In the genomic region with DNA sequence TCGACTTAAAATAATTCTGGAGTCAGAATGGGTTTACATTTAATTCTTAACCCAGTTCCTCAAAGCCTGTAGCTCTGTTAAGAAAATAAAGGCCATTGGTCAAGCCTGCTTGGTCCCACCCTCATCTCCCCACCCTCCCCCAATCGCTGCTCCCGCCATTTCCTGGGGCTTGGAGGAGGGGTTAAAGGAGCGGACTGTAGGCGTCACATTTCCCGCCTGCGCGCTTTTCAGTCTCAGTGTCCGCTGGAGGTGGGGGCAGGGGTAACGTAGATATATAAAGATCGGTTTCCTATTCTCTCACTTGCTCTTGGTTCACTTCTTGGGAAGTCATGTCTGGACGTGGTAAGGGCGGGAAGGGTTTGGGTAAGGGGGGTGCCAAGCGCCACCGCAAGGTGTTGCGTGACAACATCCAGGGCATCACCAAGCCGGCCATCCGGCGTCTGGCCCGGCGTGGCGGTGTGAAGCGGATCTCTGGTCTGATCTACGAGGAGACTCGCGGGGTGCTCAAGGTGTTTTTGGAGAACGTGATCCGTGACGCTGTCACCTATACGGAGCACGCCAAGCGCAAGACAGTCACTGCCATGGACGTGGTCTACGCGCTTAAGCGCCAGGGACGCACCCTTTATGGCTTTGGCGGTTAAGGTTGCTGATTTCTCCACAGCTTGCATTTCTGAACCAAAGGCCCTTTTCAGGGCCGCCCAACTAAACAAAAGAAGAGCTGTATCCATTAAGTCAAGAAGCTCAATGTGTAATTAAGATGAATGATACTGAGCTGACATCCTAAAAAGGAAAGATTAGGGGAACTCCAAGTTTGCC, we compare ENCODE assay signal across 8 cellular contexts. TPM values are rescaled to one million over a fixed set of nuclear protein-coding genes. Genes with fewer than 3 reads are reported as not detected.
DNase-seq lines count a peak whose midpoint lies in the region; ATAC-seq, FAIRE-seq and TF ChIP-seq lines count a peak whose summit lies in the region.

No MANE protein-coding gene starts in this region.

- intact Hi-C loops in A673 (cut with micrococcal nuclease; ENCODE audit: unreplicated experiment), result loop anchor here (10.0 kb wide), 2 partner anchors 183 to 1113 kb away; a partner anchor contains a TSS

- peak overlapping the region; percentile 68 for H3K4me3 ChIP-seq in A673 (ENCODE audit: low read depth, low read length, poor library complexity, severe bottlenecking)
- peak overlapping the region; percentile 42 to 57 for H3K4me3 ChIP-seq in small intestine (ENCODE audit: low read depth in 1 of 2, low read length in 2 of 2)

- POLR2A ChIA-PET in A673 (lab: Charles Lee; ENCODE audit: low non-redundant PET), result interaction anchor here (0.5 to 3.1 kb wide), 9 partner anchors 8 to 357 kb away, joined by 3 to 71 read pairs (median 3); a partner anchor contains a TSS

- H3K36me3 ChIP-seq in A673 (ENCODE audit: insufficient read depth, low read length, poor library complexity, severe bottlenecking) (no peaks in the 10 kb centered on the region), small intestine (ENCODE audit: control insufficient read depth in 2 of 2, insufficient read depth in 2 of 2, low read length in 2 of 2) (no peaks in the 10 kb centered on the region)

- DNase-seq in A673 (ENCODE audit: low spot score) (peak; percentile 97), NCI-H2196 treated with DMSO at 0.1 percent for 48 hours (lab: John Stamatoyannopoulos, UW; ENCODE audit: unreplicated experiment) (peak; percentile 93), T47D (ENCODE audit: low read depth in 1 of 2, low spot score in 1 of 2) (peak; percentile 96 to 99), iPS-NIHi7 (ENCODE audit: extremely low spot score) (peak; percentile 81), small intestine (peak; percentile 96)

- ATAC-seq in GM18907 (IDR thresholded peaks at IDR 0.05; ENCODE audit: unreplicated experiment), result peak; percentile 47
- ATAC-seq in HG03135 (IDR thresholded peaks at IDR 0.05; ENCODE audit: unreplicated experiment), result peak; percentile 52

- in situ Hi-C loops in T47D (cut with HindIII; ENCODE audit: low pct_unique_long_range_greater_than_20kb, low sequenced_read_pairs), result no loop called here

- no peak for TF ChIP-seq CTCF in A673 (conservative IDR thresholded peaks at IDR 0.05; ENCODE audit: low read depth, low read length)
- no peak for TF ChIP-seq CTCF in VCaP (conservative IDR thresholded peaks at IDR 0.05)

- WGBS in small intestine, 3 donors, result 0 to 1% (median 0%) methylated on average over 39 of the region's 39 CpGs

- no peaks in the 10 kb centered on the region for H3K9me3 ChIP-seq in A673 (ENCODE audit: low read depth, low read length, poor library complexity, severe bottlenecking)
- H3K9me3 ChIP-seq in small intestine (ENCODE audit: control insufficient read depth, low read depth), result no peaks in the 10 kb centered on the region

- H3K27ac ChIP-seq in A673 (ENCODE audit: low read depth, low read length, poor library complexity, severe bottlenecking) (peak overlapping the region; percentile 95), VCaP (peak overlapping the region; percentile 99), small intestine (ENCODE audit: low read depth in 1 of 2, low read length in 1 of 2) (peak overlapping the region; percentile 92 to 99)

- no peak for FAIRE-seq in small intestine (lab: Jason Lieb, UNC)

- CTCF ChIA-PET in A673 (lab: Charles Lee), result interaction anchor here (1.1 kb wide), 1 partner anchor 9 kb away, joined by 11 read pairs; no protein-coding TSS in a partner anchor

- H3K4me1 ChIP-seq in A673 (ENCODE audit: insufficient read depth, low read length, poor library complexity, severe bottlenecking) (peaks cover 10% of the 10 kb centered on the region), small intestine (ENCODE audit: control insufficient read depth in 2 of 2, insufficient read depth in 1 of 2, low read depth in 1 of 2, low read length in 1 of 2) (peaks cover 2% of the 10 kb centered on the region in 2 donors)

- no TSS peak for BruUV-seq in A673 (replicated peaks; lab: Mats Ljungman, UMichigan)

- H3K27me3 ChIP-seq in A673 (replicated peaks; ENCODE audit: insufficient read depth, low read depth, low read length, poor library complexity) (no peaks in the 10 kb centered on the region), small intestine (ENCODE audit: control insufficient read depth in 2 of 2, insufficient read depth in 2 of 2, low read length in 2 of 2) (no peaks in the 10 kb centered on the region)

RNA-seq across cellular contexts. Expression of gene TRIM38, which starts 59.0 kb away (rescaled TPM):
- total RNA-seq in A673 (2021), result 8.9 and 9.7 TPM in 2 replicates
- 1 to 10 TPM; 3.5 to 6.3 (median 5.8) TPM for polyA plus RNA-seq in small intestine

Comparison
In these comparisons a context has a peak if more than half of its experiments do, and no peak if none do; other contexts are left out.
1. Peak in every context shown above with its lines: DNase-seq, ATAC-seq, H3K4me3 ChIP-seq and H3K27ac ChIP-seq.